Comparison of ENCODE assay signal across 16 cellular contexts in genomic region chr9:86073839-86074238, GRCh38. TPM values are rescaled to one million over a fixed set of nuclear protein-coding genes. Genes with fewer than 3 reads are reported as not detected.
DNase-seq lines count a peak whose midpoint lies in the region; ATAC-seq and TF ChIP-seq lines count a peak whose summit lies in the region.
"Had no signal": no experiment of that assay in that cellular context is flagged by ENCODE, and none has a peak within 500 bp of the region (broad histone marks: within the 10 kb centered on the region; RNA-seq: fewer than 3 reads in every experiment).

No MANE protein-coding gene starts in this region.

- POLR2A ChIA-PET in activated CD4-positive, alpha-beta T cell treated with anti-CD3 and anti-CD28 coated beads for 36 hours (lab: Charles Lee): interaction anchor here (0.7 kb wide), 1 partner anchor 651 kb away, joined by 11 read pairs; no protein-coding TSS in a partner anchor

- H3K4me3 Mint-ChIP-seq in activated CD4-positive, alpha-beta T cell treated with anti-CD3 and anti-CD28 coated beads for 36 hours: no peak overlapping the region
- no peak overlapping the region for H3K4me3 Mint-ChIP-seq in activated naive CD8-positive, alpha-beta T cell treated with anti-CD3 and anti-CD28 coated beads for 36 hours
- H3K4me3 Mint-ChIP-seq in stimulated activated effector memory CD8-positive, alpha-beta T cell treated with anti-CD3 and anti-CD28 coated beads, Interleukin-12 subunit alpha, Interleukin-12 subunit beta, amount 100 ng/mL, for 72 hours: no peak overlapping the region
- H3K4me3 Mint-ChIP-seq: CD14-positive monocyte; CD8-positive, alpha-beta T cell had no signal

- H3K27me3 ChIP-seq in KMS-11 (ENCODE audit: insufficient read depth, low read depth): no peaks in the 10 kb centered on the region

- H3K9me3 Mint-ChIP-seq in activated CD4-positive, alpha-beta T cell treated with anti-CD3 and anti-CD28 coated beads for 36 hours (ENCODE audit: low read depth): no peaks in the 10 kb centered on the region
- H3K9me3 Mint-ChIP-seq in activated naive CD8-positive, alpha-beta T cell treated with anti-CD3 and anti-CD28 coated beads for 36 hours: no peaks in the 10 kb centered on the region
- no peaks in the 10 kb centered on the region for H3K9me3 Mint-ChIP-seq in stimulated activated effector memory CD8-positive, alpha-beta T cell treated with anti-CD3 and anti-CD28 coated beads, Interleukin-12 subunit alpha, Interleukin-12 subunit beta, amount 100 ng/mL, for 72 hours
- H3K9me3 Mint-ChIP-seq: CD8-positive, alpha-beta T cell had no signal

- H3K27me3 Mint-ChIP-seq in activated CD4-positive, alpha-beta T cell treated with anti-CD3 and anti-CD28 coated beads for 36 hours: no peaks in the 10 kb centered on the region
- H3K27me3 Mint-ChIP-seq in activated naive CD8-positive, alpha-beta T cell treated with anti-CD3 and anti-CD28 coated beads for 36 hours: no peaks in the 10 kb centered on the region

- H3K4me1 ChIP-seq in KMS-11 (ENCODE audit: low read depth, poor library complexity, severe bottlenecking): peaks cover 23% of the 10 kb centered on the region
- H3K4me1 ChIP-seq: HAP-1 had no signal

- CTCF ChIA-PET in activated CD4-positive, alpha-beta T cell treated with anti-CD3 and anti-CD28 coated beads for 36 hours (lab: Charles Lee): interaction anchor here (0.7 to 0.8 kb wide), 2 partner anchors 10 to 31 kb away, joined by 3 to 4 read pairs; no protein-coding TSS in a partner anchor

- intact Hi-C loops in activated CD4-positive, alpha-beta T cell treated with anti-CD3 and anti-CD28 coated beads for 36 hours (cut with DNase I, micrococcal nuclease): no loop called here

- no peak overlapping the region for H3K27ac ChIP-seq in KMS-11
- H3K27ac ChIP-seq: 22Rv1 had no signal

- TF ChIP-seq CTCF in KMS-11 (conservative IDR thresholded peaks at IDR 0.05; ENCODE audit: low read depth, low read length): no peak

- H3K36me3 Mint-ChIP-seq in activated CD4-positive, alpha-beta T cell treated with anti-CD3 and anti-CD28 coated beads for 36 hours (ENCODE audit: low read depth): no peaks in the 10 kb centered on the region
- H3K36me3 Mint-ChIP-seq in activated naive CD8-positive, alpha-beta T cell treated with anti-CD3 and anti-CD28 coated beads for 36 hours: no peaks in the 10 kb centered on the region
- H3K36me3 Mint-ChIP-seq in stimulated activated effector memory CD8-positive, alpha-beta T cell treated with anti-CD3 and anti-CD28 coated beads, Interleukin-12 subunit alpha, Interleukin-12 subunit beta, amount 100 ng/mL, for 72 hours: peaks cover 7% of the 10 kb centered on the region
- H3K36me3 Mint-ChIP-seq: CD8-positive, alpha-beta T cell had no signal

- no peak overlapping the region for H3K27ac Mint-ChIP-seq in activated CD4-positive, alpha-beta T cell treated with anti-CD3 and anti-CD28 coated beads for 36 hours
- H3K27ac Mint-ChIP-seq in activated naive CD8-positive, alpha-beta T cell treated with anti-CD3 and anti-CD28 coated beads for 36 hours: no peak overlapping the region
- no peak overlapping the region for H3K27ac Mint-ChIP-seq in stimulated activated effector memory CD8-positive, alpha-beta T cell treated with anti-CD3 and anti-CD28 coated beads, Interleukin-12 subunit alpha, Interleukin-12 subunit beta, amount 100 ng/mL, for 72 hours
- H3K27ac Mint-ChIP-seq: CD14-positive monocyte; CD8-positive, alpha-beta T cell had no signal

- peak; percentile 71 for ATAC-seq in activated CD4-positive, alpha-beta T cell treated with anti-CD3 and anti-CD28 coated beads for 36 hours
- ATAC-seq in stimulated activated effector memory CD8-positive, alpha-beta T cell treated with anti-CD3 and anti-CD28 coated beads, Interleukin-12 subunit alpha, Interleukin-12 subunit beta, amount 100 ng/mL, for 72 hours: peak; percentile 45
- no peak for ATAC-seq in HG03095 (IDR thresholded peaks at IDR 0.05; ENCODE audit: unreplicated experiment)
- ATAC-seq: CD8-positive, alpha-beta T cell had no signal

- H3K79me2 ChIP-seq in KMS-11 (ENCODE audit: insufficient read depth, low read depth): no peaks in the 10 kb centered on the region

- H3K4me1 Mint-ChIP-seq in activated CD4-positive, alpha-beta T cell treated with anti-CD3 and anti-CD28 coated beads for 36 hours: peaks cover 12% of the 10 kb centered on the region
- H3K4me1 Mint-ChIP-seq in activated naive CD8-positive, alpha-beta T cell treated with anti-CD3 and anti-CD28 coated beads for 36 hours: peaks cover 21% of the 10 kb centered on the region
- H3K4me1 Mint-ChIP-seq in stimulated activated effector memory CD8-positive, alpha-beta T cell treated with anti-CD3 and anti-CD28 coated beads, Interleukin-12 subunit alpha, Interleukin-12 subunit beta, amount 100 ng/mL, for 72 hours: peaks cover 14% of the 10 kb centered on the region

- DNase-seq in activated CD4-positive, alpha-beta T cell treated with anti-CD3 and anti-CD28 coated beads for 36 hours: no peak
- no peak for DNase-seq in activated CD4-positive, alpha-beta T cell treated with anti-CD3 and anti-CD28 coated beads for 48 hours
- DNase-seq in activated naive CD8-positive, alpha-beta T cell treated with anti-CD3 and anti-CD28 coated beads for 36 hours: peak; percentile 19
- DNase-seq in stimulated activated effector memory CD8-positive, alpha-beta T cell treated with anti-CD3 and anti-CD28 coated beads, Interleukin-12 subunit alpha, Interleukin-12 subunit beta, amount 100 ng/mL, for 72 hours (ENCODE audit: low spot score in 2 of 2): no peak
- DNase-seq in GM19238 (ENCODE audit: insufficient read length, low spot score) (no peak), HPDE6-E6E7 (ENCODE audit: extremely low spot score) (no peak)
- DNase-seq: CD8-positive, alpha-beta T cell; COR-L47; DMS153; DMS79 treated with DMSO at 0.1 percent for 48 hours; EL had no signal

- peaks cover 4% of the 10 kb centered on the region; the same call in 1 of the 2 replicates for H3K36me3 ChIP-seq in KMS-11 (ENCODE audit: insufficient read depth)

- no peak overlapping the region for H3K4me3 ChIP-seq in KMS-11 (IDR thresholded peaks at IDR 0.05; ENCODE audit: insufficient read depth, low read depth, low read length)
- H3K4me3 ChIP-seq: HAP-1 had no signal

- no peaks in the 10 kb centered on the region for H4K20me1 ChIP-seq in KMS-11 (ENCODE audit: insufficient read depth)

- no peak overlapping the region for H3K9ac ChIP-seq in KMS-11

- H2AFZ ChIP-seq in KMS-11 (ENCODE audit: low read depth): no peak overlapping the region

- peak overlapping the region; percentile 50; the same call in 1 of the 2 replicates for H3K4me2 ChIP-seq in KMS-11

RNA-seq across cellular contexts. Expression of gene GOLM1, which starts 25.5 kb away (rescaled TPM):
- 1 to 10 TPM; 1.2 to 1.4 TPM for total RNA-seq in activated CD4-positive, alpha-beta T cell treated with anti-CD3 and anti-CD28 coated beads for 36 hours
- total RNA-seq in activated naive CD8-positive, alpha-beta T cell treated with anti-CD3 and anti-CD28 coated beads for 36 hours: 1 to 10 TPM; 5.3 to 6.4 TPM
